ENCODE assay signal across 8 cellular contexts in genomic region chr1:193060938-193061337, GRCh38. TPM values are rescaled to one million over a fixed set of nuclear protein-coding genes. Genes with fewer than 3 reads are reported as not detected.
DNase-seq lines count a peak whose midpoint lies in the region; ATAC-seq, FAIRE-seq and TF ChIP-seq lines count a peak whose summit lies in the region.

No MANE protein-coding gene starts in this region.

- no peak for FAIRE-seq in keratinocyte (lab: Jason Lieb, UNC)

- dilution Hi-C loops in keratinocyte (cut with MboI; ENCODE audit: extremely low pct_ligation_motif_present, low sequenced_read_pairs): no loop called here

- no peak for TF ChIP-seq CTCF in CD4-positive, alpha-beta T cell (IDR thresholded peaks at IDR 0.05)
- TF ChIP-seq CTCF in keratinocyte (optimal IDR thresholded peaks at IDR 0.05 in 1 of 3, IDR thresholded peaks at IDR 0.05 in 1 of 3, conservative IDR thresholded peaks at IDR 0.05 in 1 of 3; ENCODE audit: extremely low read depth in 1 of 3, insufficient read depth in 2 of 3, low read length in 3 of 3): no peak

- H3K9ac ChIP-seq in keratinocyte (ENCODE audit: control insufficient read depth, extremely low read depth, insufficient read depth, low read length): peak overlapping the region; percentile 98

- no peaks in the 10 kb centered on the region for H3K9me1 ChIP-seq in keratinocyte (ENCODE audit: control insufficient read depth, extremely low read depth, insufficient read depth, low read length)

- no peak overlapping the region for H3K27ac ChIP-seq in CD4-positive, alpha-beta T cell (ENCODE audit: low read depth, low read length)
- H3K27ac ChIP-seq in keratinocyte (ENCODE audit: control insufficient read depth, insufficient read depth, low read length): peak overlapping the region; percentile 94
- H3K27ac ChIP-seq in aorta (ENCODE audit: low read depth in 1 of 2, low read length in 2 of 2): no peak overlapping the region

- POLR2A ChIA-PET in CD4-positive, alpha-beta T cell (lab: Charles Lee): interaction anchor here (0.7 to 1.2 kb wide), 3 partner anchors 11 to 268 kb away, joined by 3 read pairs; no protein-coding TSS in a partner anchor

- no peak for DNase-seq in CD4-positive, alpha-beta T cell
- peak in 45 of 76 experiments; percentile 3 to 62 (median 31) for DNase-seq in HUDEP-2 (lab: John Stamatoyannopoulos, UW; ENCODE audit: unreplicated experiment in 76 of 76)
- DNase-seq in activated T-helper 1 cell treated with anti-CD3 and anti-CD28 coated beads, Interleukin-12 subunit alpha, Interleukin-12 subunit beta, Interleukin-2, Interleukin-4 antibody, amounts not matched to agents 30 ng/mL and 10 ng/mL and 1 ng/mL, durations not matched to agents 14 hours and 24 hours and 36 hours (ENCODE audit: low spot score): no peak
- DNase-seq in keratinocyte (ENCODE audit: low read depth, low spot score): no peak
- no peak for DNase-seq in aorta
- DNase-seq in NK-92 (lab: John Stamatoyannopoulos, UW; ENCODE audit: unreplicated experiment): no peak

- H3K36me3 ChIP-seq in keratinocyte (ENCODE audit: control insufficient read depth in 2 of 2, extremely low read depth in 1 of 2, insufficient read depth in 2 of 2, low read length in 2 of 2) (peaks cover 0 to 3% of the 10 kb centered on the region in 2 experiments), aorta (ENCODE audit: control insufficient read depth in 1 of 2, insufficient read depth in 2 of 2, low read length in 1 of 2) (no peaks in the 10 kb centered on the region)

- peak overlapping the region; percentile 100 for H3K4me3 Mint-ChIP-seq in CD4-positive, alpha-beta T cell
- H3K4me3 Mint-ChIP-seq in activated T-helper 1 cell treated with anti-CD3 and anti-CD28 coated beads, Interleukin-12 subunit alpha, Interleukin-12 subunit beta, Interleukin-2, Interleukin-4 antibody, amounts not matched to agents 30 ng/mL and 10 ng/mL and 1 ng/mL, durations not matched to agents 14 hours and 24 hours and 36 hours: peak overlapping the region; percentile 94

- intact Hi-C loops in CD4-positive, alpha-beta T cell (cut with DNase I, micrococcal nuclease): loop anchor here in 1 of 2 experiments (2.0 to 5.0 kb wide), 2 partner anchors 41 to 60 kb away; no protein-coding TSS in a partner anchor
- intact Hi-C loops in activated T-helper 1 cell treated with anti-CD3 and anti-CD28 coated beads, Interleukin-12 subunit alpha, Interleukin-12 subunit beta, Interleukin-2, Interleukin-4 antibody, amounts not matched to agents 30 ng/mL and 10 ng/mL and 1 ng/mL, durations not matched to agents 14 hours and 24 hours and 36 hours (cut with micrococcal nuclease): loop anchor here (1.0 kb wide), 1 partner anchor 7 kb away; no protein-coding TSS in a partner anchor
- intact Hi-C loops in aorta (cut with DNase I): loop anchor here (2.0 to 5.0 kb wide), 2 partner anchors 41 to 44 kb away; partner anchors contain the start of gene GLRX2 (in 1 of the 2)

- no peak for ATAC-seq in CD4-positive, alpha-beta T cell (ENCODE audit: poor library complexity)
- ATAC-seq in aorta (ENCODE audit: low FRiP score) (no peak), GM21423 (IDR thresholded peaks at IDR 0.05; ENCODE audit: unreplicated experiment) (no peak), GM21529 (IDR thresholded peaks at IDR 0.05; ENCODE audit: unreplicated experiment) (no peak)

- H2AFZ ChIP-seq in keratinocyte (ENCODE audit: control insufficient read depth, low read length): peak overlapping the region; percentile 29

- H3K9me3 Mint-ChIP-seq in CD4-positive, alpha-beta T cell: no peaks in the 10 kb centered on the region
- H3K9me3 Mint-ChIP-seq in activated T-helper 1 cell treated with anti-CD3 and anti-CD28 coated beads, Interleukin-12 subunit alpha, Interleukin-12 subunit beta, Interleukin-2, Interleukin-4 antibody, amounts not matched to agents 30 ng/mL and 10 ng/mL and 1 ng/mL, durations not matched to agents 14 hours and 24 hours and 36 hours: no peaks in the 10 kb centered on the region

- H3K9me3 ChIP-seq in CD4-positive, alpha-beta T cell (ENCODE audit: control insufficient read depth, low read length): no peaks in the 10 kb centered on the region
- H3K9me3 ChIP-seq in keratinocyte (ENCODE audit: control insufficient read depth, low read depth, low read length) (no peaks in the 10 kb centered on the region), aorta (ENCODE audit: control insufficient read depth, low read length) (no peaks in the 10 kb centered on the region)

- no peaks in the 10 kb centered on the region for H3K27me3 ChIP-seq in CD4-positive, alpha-beta T cell (ENCODE audit: control insufficient read depth, insufficient read depth, low read length)
- no peaks in the 10 kb centered on the region for H3K27me3 ChIP-seq in keratinocyte (ENCODE audit: control insufficient read depth, extremely low read depth, insufficient read depth, low read length)
- no peaks in the 10 kb centered on the region for H3K27me3 ChIP-seq in aorta (ENCODE audit: control insufficient read depth in 1 of 2, insufficient read depth in 2 of 2, low read length in 1 of 2)

- peaks cover 18% of the 10 kb centered on the region for H3K4me1 ChIP-seq in keratinocyte (ENCODE audit: control insufficient read depth, extremely low read depth, insufficient read depth, low read length)
- peaks cover 2 to 3% of the 10 kb centered on the region in 2 donors for H3K4me1 ChIP-seq in aorta (ENCODE audit: control insufficient read depth in 1 of 2, insufficient read depth in 2 of 2, low read length in 2 of 2)

- peaks cover 82% of the 10 kb centered on the region for H3K4me1 Mint-ChIP-seq in CD4-positive, alpha-beta T cell (ENCODE audit: low read depth)
- peaks cover 72% of the 10 kb centered on the region for H3K4me1 Mint-ChIP-seq in activated T-helper 1 cell treated with anti-CD3 and anti-CD28 coated beads, Interleukin-12 subunit alpha, Interleukin-12 subunit beta, Interleukin-2, Interleukin-4 antibody, amounts not matched to agents 30 ng/mL and 10 ng/mL and 1 ng/mL, durations not matched to agents 14 hours and 24 hours and 36 hours (ENCODE audit: low read depth)

- 2 to 3% methylated on average over 2 of the region's 2 CpGs for WGBS in aorta, 2 donors

- no peaks in the 10 kb centered on the region for H3K27me3 Mint-ChIP-seq in CD4-positive, alpha-beta T cell
- no peaks in the 10 kb centered on the region for H3K27me3 Mint-ChIP-seq in activated T-helper 1 cell treated with anti-CD3 and anti-CD28 coated beads, Interleukin-12 subunit alpha, Interleukin-12 subunit beta, Interleukin-2, Interleukin-4 antibody, amounts not matched to agents 30 ng/mL and 10 ng/mL and 1 ng/mL, durations not matched to agents 14 hours and 24 hours and 36 hours (ENCODE audit: insufficient read depth)

- peak overlapping the region; percentile 99 for H3K4me2 ChIP-seq in keratinocyte (ENCODE audit: control insufficient read depth, extremely low read depth, insufficient read depth, low read depth, low read length)

- peaks cover 87% of the 10 kb centered on the region for H3K79me2 ChIP-seq in keratinocyte (ENCODE audit: control insufficient read depth, insufficient read depth, low read length)

- H3K27ac Mint-ChIP-seq in CD4-positive, alpha-beta T cell: peak overlapping the region; percentile 96
- peak overlapping the region; percentile 53 for H3K27ac Mint-ChIP-seq in activated T-helper 1 cell treated with anti-CD3 and anti-CD28 coated beads, Interleukin-12 subunit alpha, Interleukin-12 subunit beta, Interleukin-2, Interleukin-4 antibody, amounts not matched to agents 30 ng/mL and 10 ng/mL and 1 ng/mL, durations not matched to agents 14 hours and 24 hours and 36 hours

- CTCF ChIA-PET in CD4-positive, alpha-beta T cell (lab: Charles Lee): interaction anchor here (0.5 to 1.2 kb wide), 3 partner anchors 11 to 61 kb away, joined by 3 to 4 read pairs (median 3); partner anchors contain the start of gene CDC73

- H4K20me1 ChIP-seq in keratinocyte (ENCODE audit: control insufficient read depth, extremely low read depth, insufficient read depth, low read length): no peaks in the 10 kb centered on the region

- peaks cover 20% of the 10 kb centered on the region for H3K36me3 Mint-ChIP-seq in CD4-positive, alpha-beta T cell (ENCODE audit: low read depth)
- peaks cover 23% of the 10 kb centered on the region for H3K36me3 Mint-ChIP-seq in activated T-helper 1 cell treated with anti-CD3 and anti-CD28 coated beads, Interleukin-12 subunit alpha, Interleukin-12 subunit beta, Interleukin-2, Interleukin-4 antibody, amounts not matched to agents 30 ng/mL and 10 ng/mL and 1 ng/mL, durations not matched to agents 14 hours and 24 hours and 36 hours (ENCODE audit: low read depth)

- H3K4me3 ChIP-seq in keratinocyte (ENCODE audit: control insufficient read depth in 2 of 3, extremely low read depth in 1 of 3, insufficient read depth in 2 of 3, low read depth in 1 of 3, low read length in 3 of 3) (peak overlapping the region; percentile 74 to 98 (median 82)), aorta (ENCODE audit: low read length in 2 of 2) (peak overlapping the region; percentile 4 to 62)

RNA-seq across cellular contexts. Expression of gene RO60, which starts 1.5 kb away (rescaled TPM):
- total RNA-seq in CD4-positive, alpha-beta T cell: 10 to 100 TPM; 46.1 to 46.3 TPM
- total RNA-seq in activated T-helper 1 cell treated with anti-CD3 and anti-CD28 coated beads, Interleukin-12 subunit alpha, Interleukin-12 subunit beta, Interleukin-2, Interleukin-4 antibody, amounts not matched to agents 30 ng/mL and 10 ng/mL and 1 ng/mL, durations not matched to agents 14 hours and 24 hours and 36 hours: 68.7 and 70.0 TPM in 2 replicates
- polyA plus RNA-seq in keratinocyte: 22.0 to 27.1 TPM (median 25.6 TPM) in 3 replicates
- polyA plus RNA-seq in keratinocyte (2011; ENCODE audit: low read depth): 52.1 TPM
- polyA plus RNA-seq in keratinocyte (2011; cell fraction: cytosol; rRNA removed): 8.3 and 14.8 TPM in 2 replicates
- 16.1 and 25.5 TPM in 2 replicates for polyA plus RNA-seq in keratinocyte (2011; cell fraction: nucleus; rRNA removed)
- 21.4 and 26.2 TPM in 2 replicates for polyA plus RNA-seq in keratinocyte (2012; ENCODE audit: low replicate concordance)
- 19.3 to 101 TPM (median 77.2 TPM) in 3 replicates for polyA minus RNA-seq in keratinocyte
- 78.5 TPM for polyA minus RNA-seq in keratinocyte (2011; cell fraction: cytosol; rRNA and poly(A)+ RNA removed)
- 71.5 and 109 TPM in 2 replicates for polyA minus RNA-seq in keratinocyte (2011; cell fraction: nucleus; rRNA and poly(A)+ RNA removed)
- 10 to 100 TPM; 62.9 to 71.7 TPM for total RNA-seq in aorta
- 1 to 10 TPM; 6.4 to 8.0 TPM for polyA plus RNA-seq in aorta

RNA-seq across cellular contexts. Expression of gene UCHL5, which starts 1.8 kb away (rescaled TPM):
- total RNA-seq in CD4-positive, alpha-beta T cell: 10 to 100 TPM; 16.4 to 19.2 TPM
- total RNA-seq in activated T-helper 1 cell treated with anti-CD3 and anti-CD28 coated beads, Interleukin-12 subunit alpha, Interleukin-12 subunit beta, Interleukin-2, Interleukin-4 antibody, amounts not matched to agents 30 ng/mL and 10 ng/mL and 1 ng/mL, durations not matched to agents 14 hours and 24 hours and 36 hours: 88.1 and 93.1 TPM in 2 replicates
- 26.5 to 53.7 TPM (median 34.0 TPM) in 3 replicates for polyA plus RNA-seq in keratinocyte
- polyA plus RNA-seq in keratinocyte (2011; ENCODE audit: low read depth): 127 TPM
- polyA plus RNA-seq in keratinocyte (2011; cell fraction: cytosol; rRNA removed): 29.5 and 41.1 TPM in 2 replicates
- polyA plus RNA-seq in keratinocyte (2011; cell fraction: nucleus; rRNA removed): 17.4 and 34.8 TPM in 2 replicates
- polyA plus RNA-seq in keratinocyte (2012; ENCODE audit: low replicate concordance): 25.8 and 42.4 TPM in 2 replicates
- polyA minus RNA-seq in keratinocyte: 2.1 to 34.2 TPM (median 19.2 TPM) in 3 replicates
- 23.0 TPM for polyA minus RNA-seq in keratinocyte (2011; cell fraction: cytosol; rRNA and poly(A)+ RNA removed)
- polyA minus RNA-seq in keratinocyte (2011; cell fraction: nucleus; rRNA and poly(A)+ RNA removed): 26.3 and 51.0 TPM in 2 replicates
- total RNA-seq in aorta: 10 to 100 TPM; 26.2 to 29.7 TPM
- polyA plus RNA-seq in aorta: 10 to 100 TPM; 10.5 to 17.9 TPM

RNA-seq across cellular contexts. Expression of gene GLRX2, which starts 44.3 kb away (rescaled TPM):
- total RNA-seq in CD4-positive, alpha-beta T cell: 1 to 10 TPM; 4.3 to 5.5 TPM
- total RNA-seq in activated T-helper 1 cell treated with anti-CD3 and anti-CD28 coated beads, Interleukin-12 subunit alpha, Interleukin-12 subunit beta, Interleukin-2, Interleukin-4 antibody, amounts not matched to agents 30 ng/mL and 10 ng/mL and 1 ng/mL, durations not matched to agents 14 hours and 24 hours and 36 hours: 29.6 and 32.9 TPM in 2 replicates
- polyA plus RNA-seq in keratinocyte (13.3 to 29.2 TPM (median 13.4 TPM) in 3 replicates), aorta (10 to 100 TPM; 14.8 to 30.8 TPM)
- 6.7 TPM for polyA plus RNA-seq in keratinocyte (2011; ENCODE audit: low read depth)
- polyA plus RNA-seq in keratinocyte (2011; cell fraction: cytosol; rRNA removed): 13.4 and 23.0 TPM in 2 replicates
- 5.1 and 11.5 TPM in 2 replicates for polyA plus RNA-seq in keratinocyte (2011; cell fraction: nucleus; rRNA removed)
- polyA plus RNA-seq in keratinocyte (2012; ENCODE audit: low replicate concordance): 22.6 and 25.9 TPM in 2 replicates
- polyA minus RNA-seq in keratinocyte: 0.23 to 3.4 TPM (median 1.2 TPM) in 3 replicates
- 7.9 TPM for polyA minus RNA-seq in keratinocyte (2011; cell fraction: cytosol; rRNA and poly(A)+ RNA removed)
- polyA minus RNA-seq in keratinocyte (2011; cell fraction: nucleus; rRNA and poly(A)+ RNA removed): 1.7 and 2.5 TPM in 2 replicates
- 10 to 100 TPM; 13.4 to 14.4 TPM for total RNA-seq in aorta

Comparison
In these comparisons a context has a peak if more than half of its experiments do, and no peak if none do; other contexts are left out.
1. DNase-seq: peak in HUDEP-2 (45 of 76); none in CD4-positive, alpha-beta T cell (0 of 10), activated T-helper 1 cell treated with anti-CD3 and anti-CD28 coated beads, Interleukin-12 subunit alpha, Interleukin-12 subunit beta, Interleukin-2, Interleukin-4 antibody, amounts not matched to agents 30 ng/mL and 10 ng/mL and 1 ng/mL, durations not matched to agents 14 hours and 24 hours and 36 hours (single experiment), keratinocyte (single experiment), aorta (0 of 2) and NK-92 (single experiment).